ENCODE assay signal across 22 cellular contexts in the genomic region with DNA sequence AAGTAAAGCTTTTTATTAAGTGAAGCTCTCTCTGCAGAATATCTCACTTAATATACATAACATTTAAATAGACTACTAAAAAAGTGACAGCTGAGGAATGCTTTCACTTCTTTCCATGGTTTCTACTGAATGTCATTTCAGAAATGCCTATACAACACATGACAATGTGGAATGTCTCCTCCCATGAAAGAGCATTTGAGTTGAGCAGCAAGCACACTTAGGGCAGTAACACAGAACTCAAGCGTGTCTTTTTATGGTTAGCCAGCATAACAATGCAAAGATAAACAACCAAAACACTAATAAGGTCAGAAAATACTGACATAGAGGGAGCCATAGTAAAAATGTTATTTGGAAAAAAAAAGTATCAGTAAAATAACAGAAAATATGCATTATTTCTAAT. TPM values are rescaled to one million over a fixed set of nuclear protein-coding genes. Genes with fewer than 3 reads are reported as not detected.
DNase-seq lines count a peak whose midpoint lies in the region; ATAC-seq, FAIRE-seq and TF ChIP-seq lines count a peak whose summit lies in the region.
"Had no signal": no experiment of that assay in that cellular context is flagged by ENCODE, and none has a peak within 500 bp of the region (broad histone marks: within the 10 kb centered on the region; RNA-seq: fewer than 3 reads in every experiment).

No MANE protein-coding gene starts in this region.

- 0 out of 2 replicates have a peak overlapping the region, but pooled peaks have one; percentile 28 for H3K27ac ChIP-seq in SK-N-MC
- no peak overlapping the region for H3K27ac ChIP-seq in A673 (ENCODE audit: low read depth, low read length, poor library complexity, severe bottlenecking)
- H3K27ac ChIP-seq in foreskin keratinocyte = no peak overlapping the region
- H3K27ac ChIP-seq: adrenal gland had no signal

- TF ChIP-seq POLR2A in H54 (IDR thresholded peaks at IDR 0.05; ENCODE audit: low read depth, low read length) = no peak

- POLR2A ChIA-PET in A673 (lab: Charles Lee; ENCODE audit: low non-redundant PET) = no interaction called here

- CTCF ChIA-PET in A673 (lab: Charles Lee) = no interaction called here

- H3K27me3 Mint-ChIP-seq in nephron (ENCODE audit: low read depth) = no peaks in the 10 kb centered on the region
- H3K27me3 Mint-ChIP-seq: B cell had no signal

- DNase-seq in H54 (ENCODE audit: insufficient read length, low spot score) (no peak), SK-N-MC (ENCODE audit: low read depth, low spot score) (no peak), A673 (ENCODE audit: low spot score) (no peak), foreskin keratinocyte (no peak), NCI-H226 (no peak)
- DNase-seq in activated effector memory CD4-positive, alpha-beta T cell treated with Interleukin-2 at 50 U/mL for 16 hours = no peak
- DNase-seq: activated CD4-positive, CD25-positive, alpha-beta regulatory T cell treated with anti-CD3 and anti-CD28 coated beads, Interleukin-2, amount 50 U/mL, for 72 hours; adrenal gland; cerebellar nuclear complex; KBM-7; NCI-H2081; NCI-H526; SHP77 treated with DMSO at 0.1 percent for 48 hours; small intestine; stimulated activated CD4-positive, alpha-beta T cell treated with anti-CD3 and anti-CD28 coated beads, Interleukin-4, amount 100 ng/mL, for 4 hours; T1000 had no signal

- H3K4me3 Mint-ChIP-seq in nephron = peak overlapping the region in 1 of 3 experiments; percentile 7
- H3K4me3 Mint-ChIP-seq: activated T-helper 1 cell treated with anti-CD3 and anti-CD28 coated beads, Interleukin-12 subunit alpha, Interleukin-12 subunit beta, Interleukin-2, Interleukin-4 antibody, amounts not matched to agents 30 ng/mL and 10 ng/mL and 1 ng/mL, durations not matched to agents 14 hours and 24 hours and 36 hours; B cell had no signal

- no peaks in the 10 kb centered on the region for H3K9me3 Mint-ChIP-seq in nephron
- H3K9me3 Mint-ChIP-seq: activated T-helper 1 cell treated with anti-CD3 and anti-CD28 coated beads, Interleukin-12 subunit alpha, Interleukin-12 subunit beta, Interleukin-2, Interleukin-4 antibody, amounts not matched to agents 30 ng/mL and 10 ng/mL and 1 ng/mL, durations not matched to agents 14 hours and 24 hours and 36 hours had no signal

- TF ChIP-seq CTCF in nephron (IDR thresholded peaks at IDR 0.05; ENCODE audit: unreplicated experiment in 3 of 3) (no peak), A673 (conservative IDR thresholded peaks at IDR 0.05; ENCODE audit: low read depth, low read length) (no peak), foreskin keratinocyte (conservative IDR thresholded peaks at IDR 0.05) (no peak)

- H3K9ac ChIP-seq in SK-N-MC (ENCODE audit: insufficient read length) = no peak overlapping the region
- H3K9ac ChIP-seq in endocrine pancreas (ENCODE audit: control insufficient read depth, insufficient read depth, low read length) = no peak overlapping the region

- BruUV-seq in A673 (replicated peaks; lab: Mats Ljungman, UMichigan) = no TSS peak

- H3K36me3 Mint-ChIP-seq in nephron (ENCODE audit: low read depth) = peaks cover 7% of the 10 kb centered on the region

- H3K9me3 ChIP-seq in SK-N-MC (ENCODE audit: low read depth, low read length) (no peaks in the 10 kb centered on the region), endocrine pancreas (ENCODE audit: control insufficient read depth, low read length) (no peaks in the 10 kb centered on the region), A673 (ENCODE audit: low read depth, low read length, poor library complexity, severe bottlenecking) (no peaks in the 10 kb centered on the region)
- H3K9me3 ChIP-seq: adrenal gland had no signal

- H3K4me3 ChIP-seq in SK-N-MC = no peak overlapping the region
- H3K4me3 ChIP-seq in endocrine pancreas (ENCODE audit: control insufficient read depth, insufficient read depth, low read length) = peak overlapping the region; percentile 5
- H3K4me3 ChIP-seq in A673 (ENCODE audit: low read depth, low read length, poor library complexity, severe bottlenecking) = no peak overlapping the region
- H3K4me3 ChIP-seq: adrenal gland had no signal

- no peak for ATAC-seq in foreskin keratinocyte
- ATAC-seq: HCT116 had no signal

- intact Hi-C loops in A673 (cut with micrococcal nuclease; ENCODE audit: unreplicated experiment) = no loop called here

- H3K27ac Mint-ChIP-seq in nephron = peak overlapping the region; percentile 44 to 86 (median 61)
- H3K27ac Mint-ChIP-seq: activated T-helper 1 cell treated with anti-CD3 and anti-CD28 coated beads, Interleukin-12 subunit alpha, Interleukin-12 subunit beta, Interleukin-2, Interleukin-4 antibody, amounts not matched to agents 30 ng/mL and 10 ng/mL and 1 ng/mL, durations not matched to agents 14 hours and 24 hours and 36 hours; B cell had no signal

- H3K4me1 ChIP-seq in endocrine pancreas (ENCODE audit: control insufficient read depth, insufficient read depth, low read length) (peaks cover 8% of the 10 kb centered on the region), A673 (ENCODE audit: insufficient read depth, low read length, poor library complexity, severe bottlenecking) (peaks cover 13% of the 10 kb centered on the region), foreskin keratinocyte (peaks cover 3% of the 10 kb centered on the region)

- peaks cover 31% of the 10 kb centered on the region for H3K4me1 Mint-ChIP-seq in nephron

- FAIRE-seq in H54 (lab: Jason Lieb, UNC) = peak; percentile 78
- FAIRE-seq: D721Med, small intestine had no signal

- H3K36me3 ChIP-seq in SK-N-MC (ENCODE audit: insufficient read depth, low read length) (no peaks in the 10 kb centered on the region; the same call in 1 of the 2 replicates), endocrine pancreas (ENCODE audit: control insufficient read depth, insufficient read depth, low read length) (no peaks in the 10 kb centered on the region), A673 (ENCODE audit: insufficient read depth, low read length, poor library complexity, severe bottlenecking) (no peaks in the 10 kb centered on the region)
- H3K36me3 ChIP-seq: adrenal gland had no signal

- H3K27me3 ChIP-seq in endocrine pancreas (ENCODE audit: control insufficient read depth, insufficient read depth, low read length) (no peaks in the 10 kb centered on the region), A673 (replicated peaks; ENCODE audit: insufficient read depth, low read depth, low read length, poor library complexity) (no peaks in the 10 kb centered on the region), foreskin keratinocyte (no peaks in the 10 kb centered on the region)
- H3K27me3 ChIP-seq: adrenal gland had no signal

RNA-seq across cellular contexts. Expression of gene PPP1R12A, which starts 9.4 kb away (rescaled TPM):
- total RNA-seq in A673 (2021) (80.8 and 81.2 TPM in 2 replicates), foreskin keratinocyte (50.1 and 66.2 TPM in 2 replicates)
- 10.5 and 11.8 TPM in 2 replicates for polyA plus RNA-seq in foreskin keratinocyte
